ENCODE assay signal across 1 cellular context in the genomic region with DNA sequence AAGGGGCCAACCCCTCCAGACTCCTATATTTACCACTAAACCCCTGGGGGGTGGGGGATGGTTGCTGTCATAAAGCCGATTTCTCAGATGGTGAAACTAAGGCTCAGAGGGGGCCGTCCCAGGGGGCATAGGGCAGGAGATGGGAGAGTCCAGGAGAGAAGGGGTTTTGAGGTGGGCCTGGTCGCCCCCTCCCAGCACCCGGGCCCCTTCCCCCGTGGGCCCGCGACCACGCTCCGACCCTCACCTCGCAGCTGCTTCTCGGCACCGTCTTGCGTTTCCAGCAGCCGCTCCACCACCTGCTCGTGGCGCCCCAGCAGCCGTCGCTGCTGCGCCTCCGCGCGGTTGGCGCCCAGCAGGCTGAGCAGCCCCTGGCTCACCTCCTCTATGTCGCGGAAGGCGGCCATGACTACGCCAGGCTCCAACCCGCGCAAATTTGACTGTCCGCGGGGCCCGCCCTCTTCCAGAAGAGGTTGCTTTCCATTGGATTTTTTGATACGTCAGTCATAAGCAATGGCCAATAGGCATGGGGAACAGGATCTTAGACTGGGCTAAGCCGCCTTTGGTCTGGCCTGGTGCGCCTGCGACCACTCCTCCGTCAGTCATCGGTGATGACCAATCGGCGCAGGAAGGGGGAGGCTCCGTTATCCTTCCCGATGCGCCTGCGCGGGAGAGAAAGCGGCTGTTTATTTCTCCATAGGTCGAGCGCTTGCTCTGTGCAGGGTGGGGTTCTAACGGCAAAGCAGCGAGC.
TF ChIP-seq lines count a peak whose summit lies in the region.

A gene with protein sequence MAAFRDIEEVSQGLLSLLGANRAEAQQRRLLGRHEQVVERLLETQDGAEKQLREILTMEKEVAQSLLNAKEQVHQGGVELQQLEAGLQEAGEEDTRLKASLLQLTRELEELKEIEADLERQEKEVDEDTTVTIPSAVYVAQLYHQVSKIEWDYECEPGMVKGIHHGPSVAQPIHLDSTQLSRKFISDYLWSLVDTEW (minus strand): TSS at position 410 of the 748 bp plus-strand sequence. CDS start 6 bp downstream, at position 404.

TF ChIP-seq in WTC11, 78 proteins besides CTCF, POLR2A, EP300 and RAD21 (continued from another document and continues in another):
- TF ChIP-seq, protein P1, sequence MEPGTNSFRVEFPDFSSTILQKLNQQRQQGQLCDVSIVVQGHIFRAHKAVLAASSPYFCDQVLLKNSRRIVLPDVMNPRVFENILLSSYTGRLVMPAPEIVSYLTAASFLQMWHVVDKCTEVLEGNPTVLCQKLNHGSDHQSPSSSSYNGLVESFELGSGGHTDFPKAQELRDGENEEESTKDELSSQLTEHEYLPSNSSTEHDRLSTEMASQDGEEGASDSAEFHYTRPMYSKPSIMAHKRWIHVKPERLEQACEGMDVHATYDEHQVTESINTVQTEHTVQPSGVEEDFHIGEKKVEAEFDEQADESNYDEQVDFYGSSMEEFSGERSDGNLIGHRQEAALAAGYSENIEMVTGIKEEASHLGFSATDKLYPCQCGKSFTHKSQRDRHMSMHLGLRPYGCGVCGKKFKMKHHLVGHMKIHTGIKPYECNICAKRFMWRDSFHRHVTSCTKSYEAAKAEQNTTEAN (CRISPR knock-in tag; IDR thresholded peaks at IDR 0.05): peak; percentile 57; the same call in 1 of the 2 replicates
- TF ChIP-seq ELF4 (CRISPR knock-in tag; IDR thresholded peaks at IDR 0.05; ENCODE audit: low read depth) (no peak), CREM (CRISPR knock-in tag; IDR thresholded peaks at IDR 0.05) (no peak; the same call in 1 of the 2 replicates), MYBL2 (CRISPR knock-in tag; IDR thresholded peaks at IDR 0.05) (peak; percentile 96), JUN (CRISPR knock-in tag; IDR thresholded peaks at IDR 0.05) (peak; percentile 66; the same call in 1 of the 2 replicates), NFATC4 (CRISPR knock-in tag; IDR thresholded peaks at IDR 0.05) (no peak), ZNF416 (CRISPR knock-in tag; IDR thresholded peaks at IDR 0.05) (no peak), FOXP1 (CRISPR knock-in tag; IDR thresholded peaks at IDR 0.05; ENCODE audit: borderline replicate concordance) (peak; percentile 93), TP53 (CRISPR knock-in tag; IDR thresholded peaks at IDR 0.05) (no peak), NR3C1 (CRISPR knock-in tag; conservative IDR thresholded peaks at IDR 0.05; ENCODE audit: low read depth) (no peak), ATF1 (CRISPR knock-in tag; IDR thresholded peaks at IDR 0.05) (no peak)
- TF ChIP-seq, protein P2, sequence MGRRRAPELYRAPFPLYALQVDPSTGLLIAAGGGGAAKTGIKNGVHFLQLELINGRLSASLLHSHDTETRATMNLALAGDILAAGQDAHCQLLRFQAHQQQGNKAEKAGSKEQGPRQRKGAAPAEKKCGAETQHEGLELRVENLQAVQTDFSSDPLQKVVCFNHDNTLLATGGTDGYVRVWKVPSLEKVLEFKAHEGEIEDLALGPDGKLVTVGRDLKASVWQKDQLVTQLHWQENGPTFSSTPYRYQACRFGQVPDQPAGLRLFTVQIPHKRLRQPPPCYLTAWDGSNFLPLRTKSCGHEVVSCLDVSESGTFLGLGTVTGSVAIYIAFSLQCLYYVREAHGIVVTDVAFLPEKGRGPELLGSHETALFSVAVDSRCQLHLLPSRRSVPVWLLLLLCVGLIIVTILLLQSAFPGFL (CRISPR knock-in tag; IDR thresholded peaks at IDR 0.05; ENCODE audit: borderline replicate concordance): no peak
- TF ChIP-seq, protein P3, sequence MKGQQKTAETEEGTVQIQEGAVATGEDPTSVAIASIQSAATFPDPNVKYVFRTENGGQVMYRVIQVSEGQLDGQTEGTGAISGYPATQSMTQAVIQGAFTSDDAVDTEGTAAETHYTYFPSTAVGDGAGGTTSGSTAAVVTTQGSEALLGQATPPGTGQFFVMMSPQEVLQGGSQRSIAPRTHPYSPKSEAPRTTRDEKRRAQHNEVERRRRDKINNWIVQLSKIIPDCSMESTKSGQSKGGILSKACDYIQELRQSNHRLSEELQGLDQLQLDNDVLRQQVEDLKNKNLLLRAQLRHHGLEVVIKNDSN (CRISPR knock-in tag; IDR thresholded peaks at IDR 0.05): peak; percentile 31; the same call in 1 of the 2 replicates
- TF ChIP-seq, protein P4, sequence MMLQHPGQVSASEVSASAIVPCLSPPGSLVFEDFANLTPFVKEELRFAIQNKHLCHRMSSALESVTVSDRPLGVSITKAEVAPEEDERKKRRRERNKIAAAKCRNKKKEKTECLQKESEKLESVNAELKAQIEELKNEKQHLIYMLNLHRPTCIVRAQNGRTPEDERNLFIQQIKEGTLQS (CRISPR knock-in tag; conservative IDR thresholded peaks at IDR 0.05): no peak
- TF ChIP-seq, protein P5, sequence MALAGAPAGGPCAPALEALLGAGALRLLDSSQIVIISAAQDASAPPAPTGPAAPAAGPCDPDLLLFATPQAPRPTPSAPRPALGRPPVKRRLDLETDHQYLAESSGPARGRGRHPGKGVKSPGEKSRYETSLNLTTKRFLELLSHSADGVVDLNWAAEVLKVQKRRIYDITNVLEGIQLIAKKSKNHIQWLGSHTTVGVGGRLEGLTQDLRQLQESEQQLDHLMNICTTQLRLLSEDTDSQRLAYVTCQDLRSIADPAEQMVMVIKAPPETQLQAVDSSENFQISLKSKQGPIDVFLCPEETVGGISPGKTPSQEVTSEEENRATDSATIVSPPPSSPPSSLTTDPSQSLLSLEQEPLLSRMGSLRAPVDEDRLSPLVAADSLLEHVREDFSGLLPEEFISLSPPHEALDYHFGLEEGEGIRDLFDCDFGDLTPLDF (CRISPR knock-in tag; IDR thresholded peaks at IDR 0.05): peak; percentile 73; the same call in 1 of the 2 replicates
- TF ChIP-seq, protein P6, sequence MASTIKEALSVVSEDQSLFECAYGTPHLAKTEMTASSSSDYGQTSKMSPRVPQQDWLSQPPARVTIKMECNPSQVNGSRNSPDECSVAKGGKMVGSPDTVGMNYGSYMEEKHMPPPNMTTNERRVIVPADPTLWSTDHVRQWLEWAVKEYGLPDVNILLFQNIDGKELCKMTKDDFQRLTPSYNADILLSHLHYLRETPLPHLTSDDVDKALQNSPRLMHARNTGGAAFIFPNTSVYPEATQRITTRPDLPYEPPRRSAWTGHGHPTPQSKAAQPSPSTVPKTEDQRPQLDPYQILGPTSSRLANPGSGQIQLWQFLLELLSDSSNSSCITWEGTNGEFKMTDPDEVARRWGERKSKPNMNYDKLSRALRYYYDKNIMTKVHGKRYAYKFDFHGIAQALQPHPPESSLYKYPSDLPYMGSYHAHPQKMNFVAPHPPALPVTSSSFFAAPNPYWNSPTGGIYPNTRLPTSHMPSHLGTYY (CRISPR knock-in tag; IDR thresholded peaks at IDR 0.05): no peak
- TF ChIP-seq, protein P7, sequence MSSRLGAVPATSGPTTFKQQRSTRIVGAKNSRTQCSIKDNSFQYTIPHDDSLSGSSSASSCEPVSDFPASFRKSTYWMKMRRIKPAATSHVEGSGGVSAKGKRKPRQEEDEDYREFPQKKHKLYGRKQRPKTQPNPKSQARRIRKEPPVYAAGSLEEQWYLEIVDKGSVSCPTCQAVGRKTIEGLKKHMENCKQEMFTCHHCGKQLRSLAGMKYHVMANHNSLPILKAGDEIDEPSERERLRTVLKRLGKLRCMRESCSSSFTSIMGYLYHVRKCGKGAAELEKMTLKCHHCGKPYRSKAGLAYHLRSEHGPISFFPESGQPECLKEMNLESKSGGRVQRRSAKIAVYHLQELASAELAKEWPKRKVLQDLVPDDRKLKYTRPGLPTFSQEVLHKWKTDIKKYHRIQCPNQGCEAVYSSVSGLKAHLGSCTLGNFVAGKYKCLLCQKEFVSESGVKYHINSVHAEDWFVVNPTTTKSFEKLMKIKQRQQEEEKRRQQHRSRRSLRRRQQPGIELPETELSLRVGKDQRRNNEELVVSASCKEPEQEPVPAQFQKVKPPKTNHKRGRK (CRISPR knock-in tag; IDR thresholded peaks at IDR 0.05; ENCODE audit: borderline replicate concordance): no peak
- TF ChIP-seq, protein P8, sequence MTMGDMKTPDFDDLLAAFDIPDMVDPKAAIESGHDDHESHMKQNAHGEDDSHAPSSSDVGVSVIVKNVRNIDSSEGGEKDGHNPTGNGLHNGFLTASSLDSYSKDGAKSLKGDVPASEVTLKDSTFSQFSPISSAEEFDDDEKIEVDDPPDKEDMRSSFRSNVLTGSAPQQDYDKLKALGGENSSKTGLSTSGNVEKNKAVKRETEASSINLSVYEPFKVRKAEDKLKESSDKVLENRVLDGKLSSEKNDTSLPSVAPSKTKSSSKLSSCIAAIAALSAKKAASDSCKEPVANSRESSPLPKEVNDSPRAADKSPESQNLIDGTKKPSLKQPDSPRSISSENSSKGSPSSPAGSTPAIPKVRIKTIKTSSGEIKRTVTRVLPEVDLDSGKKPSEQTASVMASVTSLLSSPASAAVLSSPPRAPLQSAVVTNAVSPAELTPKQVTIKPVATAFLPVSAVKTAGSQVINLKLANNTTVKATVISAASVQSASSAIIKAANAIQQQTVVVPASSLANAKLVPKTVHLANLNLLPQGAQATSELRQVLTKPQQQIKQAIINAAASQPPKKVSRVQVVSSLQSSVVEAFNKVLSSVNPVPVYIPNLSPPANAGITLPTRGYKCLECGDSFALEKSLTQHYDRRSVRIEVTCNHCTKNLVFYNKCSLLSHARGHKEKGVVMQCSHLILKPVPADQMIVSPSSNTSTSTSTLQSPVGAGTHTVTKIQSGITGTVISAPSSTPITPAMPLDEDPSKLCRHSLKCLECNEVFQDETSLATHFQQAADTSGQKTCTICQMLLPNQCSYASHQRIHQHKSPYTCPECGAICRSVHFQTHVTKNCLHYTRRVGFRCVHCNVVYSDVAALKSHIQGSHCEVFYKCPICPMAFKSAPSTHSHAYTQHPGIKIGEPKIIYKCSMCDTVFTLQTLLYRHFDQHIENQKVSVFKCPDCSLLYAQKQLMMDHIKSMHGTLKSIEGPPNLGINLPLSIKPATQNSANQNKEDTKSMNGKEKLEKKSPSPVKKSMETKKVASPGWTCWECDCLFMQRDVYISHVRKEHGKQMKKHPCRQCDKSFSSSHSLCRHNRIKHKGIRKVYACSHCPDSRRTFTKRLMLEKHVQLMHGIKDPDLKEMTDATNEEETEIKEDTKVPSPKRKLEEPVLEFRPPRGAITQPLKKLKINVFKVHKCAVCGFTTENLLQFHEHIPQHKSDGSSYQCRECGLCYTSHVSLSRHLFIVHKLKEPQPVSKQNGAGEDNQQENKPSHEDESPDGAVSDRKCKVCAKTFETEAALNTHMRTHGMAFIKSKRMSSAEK (CRISPR knock-in tag; IDR thresholded peaks at IDR 0.05; ENCODE audit: borderline replicate concordance): no peak
- TF ChIP-seq, protein P9, sequence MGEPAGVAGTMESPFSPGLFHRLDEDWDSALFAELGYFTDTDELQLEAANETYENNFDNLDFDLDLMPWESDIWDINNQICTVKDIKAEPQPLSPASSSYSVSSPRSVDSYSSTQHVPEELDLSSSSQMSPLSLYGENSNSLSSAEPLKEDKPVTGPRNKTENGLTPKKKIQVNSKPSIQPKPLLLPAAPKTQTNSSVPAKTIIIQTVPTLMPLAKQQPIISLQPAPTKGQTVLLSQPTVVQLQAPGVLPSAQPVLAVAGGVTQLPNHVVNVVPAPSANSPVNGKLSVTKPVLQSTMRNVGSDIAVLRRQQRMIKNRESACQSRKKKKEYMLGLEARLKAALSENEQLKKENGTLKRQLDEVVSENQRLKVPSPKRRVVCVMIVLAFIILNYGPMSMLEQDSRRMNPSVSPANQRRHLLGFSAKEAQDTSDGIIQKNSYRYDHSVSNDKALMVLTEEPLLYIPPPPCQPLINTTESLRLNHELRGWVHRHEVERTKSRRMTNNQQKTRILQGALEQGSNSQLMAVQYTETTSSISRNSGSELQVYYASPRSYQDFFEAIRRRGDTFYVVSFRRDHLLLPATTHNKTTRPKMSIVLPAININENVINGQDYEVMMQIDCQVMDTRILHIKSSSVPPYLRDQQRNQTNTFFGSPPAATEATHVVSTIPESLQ (CRISPR knock-in tag; IDR thresholded peaks at IDR 0.05): no peak
- TF ChIP-seq, protein P10, sequence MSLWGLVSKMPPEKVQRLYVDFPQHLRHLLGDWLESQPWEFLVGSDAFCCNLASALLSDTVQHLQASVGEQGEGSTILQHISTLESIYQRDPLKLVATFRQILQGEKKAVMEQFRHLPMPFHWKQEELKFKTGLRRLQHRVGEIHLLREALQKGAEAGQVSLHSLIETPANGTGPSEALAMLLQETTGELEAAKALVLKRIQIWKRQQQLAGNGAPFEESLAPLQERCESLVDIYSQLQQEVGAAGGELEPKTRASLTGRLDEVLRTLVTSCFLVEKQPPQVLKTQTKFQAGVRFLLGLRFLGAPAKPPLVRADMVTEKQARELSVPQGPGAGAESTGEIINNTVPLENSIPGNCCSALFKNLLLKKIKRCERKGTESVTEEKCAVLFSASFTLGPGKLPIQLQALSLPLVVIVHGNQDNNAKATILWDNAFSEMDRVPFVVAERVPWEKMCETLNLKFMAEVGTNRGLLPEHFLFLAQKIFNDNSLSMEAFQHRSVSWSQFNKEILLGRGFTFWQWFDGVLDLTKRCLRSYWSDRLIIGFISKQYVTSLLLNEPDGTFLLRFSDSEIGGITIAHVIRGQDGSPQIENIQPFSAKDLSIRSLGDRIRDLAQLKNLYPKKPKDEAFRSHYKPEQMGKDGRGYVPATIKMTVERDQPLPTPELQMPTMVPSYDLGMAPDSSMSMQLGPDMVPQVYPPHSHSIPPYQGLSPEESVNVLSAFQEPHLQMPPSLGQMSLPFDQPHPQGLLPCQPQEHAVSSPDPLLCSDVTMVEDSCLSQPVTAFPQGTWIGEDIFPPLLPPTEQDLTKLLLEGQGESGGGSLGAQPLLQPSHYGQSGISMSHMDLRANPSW (CRISPR knock-in tag; conservative IDR thresholded peaks at IDR 0.05; ENCODE audit: low read depth): no peak
- TF ChIP-seq, protein P11, sequence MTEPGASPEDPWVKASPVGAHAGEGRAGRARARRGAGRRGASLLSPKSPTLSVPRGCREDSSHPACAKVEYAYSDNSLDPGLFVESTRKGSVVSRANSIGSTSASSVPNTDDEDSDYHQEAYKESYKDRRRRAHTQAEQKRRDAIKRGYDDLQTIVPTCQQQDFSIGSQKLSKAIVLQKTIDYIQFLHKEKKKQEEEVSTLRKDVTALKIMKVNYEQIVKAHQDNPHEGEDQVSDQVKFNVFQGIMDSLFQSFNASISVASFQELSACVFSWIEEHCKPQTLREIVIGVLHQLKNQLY (CRISPR knock-in tag; IDR thresholded peaks at IDR 0.05): no peak
- TF ChIP-seq, protein P12, sequence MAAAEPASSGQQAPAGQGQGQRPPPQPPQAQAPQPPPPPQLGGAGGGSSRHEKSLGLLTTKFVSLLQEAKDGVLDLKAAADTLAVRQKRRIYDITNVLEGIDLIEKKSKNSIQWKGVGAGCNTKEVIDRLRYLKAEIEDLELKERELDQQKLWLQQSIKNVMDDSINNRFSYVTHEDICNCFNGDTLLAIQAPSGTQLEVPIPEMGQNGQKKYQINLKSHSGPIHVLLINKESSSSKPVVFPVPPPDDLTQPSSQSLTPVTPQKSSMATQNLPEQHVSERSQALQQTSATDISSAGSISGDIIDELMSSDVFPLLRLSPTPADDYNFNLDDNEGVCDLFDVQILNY (CRISPR knock-in tag; IDR thresholded peaks at IDR 0.05): peak; percentile 83; the same call in 1 of the 2 replicates
- TF ChIP-seq, protein P13, sequence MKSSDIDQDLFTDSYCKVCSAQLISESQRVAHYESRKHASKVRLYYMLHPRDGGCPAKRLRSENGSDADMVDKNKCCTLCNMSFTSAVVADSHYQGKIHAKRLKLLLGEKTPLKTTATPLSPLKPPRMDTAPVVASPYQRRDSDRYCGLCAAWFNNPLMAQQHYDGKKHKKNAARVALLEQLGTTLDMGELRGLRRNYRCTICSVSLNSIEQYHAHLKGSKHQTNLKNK (CRISPR knock-in tag; IDR thresholded peaks at IDR 0.05): no peak
- TF ChIP-seq, protein P14, sequence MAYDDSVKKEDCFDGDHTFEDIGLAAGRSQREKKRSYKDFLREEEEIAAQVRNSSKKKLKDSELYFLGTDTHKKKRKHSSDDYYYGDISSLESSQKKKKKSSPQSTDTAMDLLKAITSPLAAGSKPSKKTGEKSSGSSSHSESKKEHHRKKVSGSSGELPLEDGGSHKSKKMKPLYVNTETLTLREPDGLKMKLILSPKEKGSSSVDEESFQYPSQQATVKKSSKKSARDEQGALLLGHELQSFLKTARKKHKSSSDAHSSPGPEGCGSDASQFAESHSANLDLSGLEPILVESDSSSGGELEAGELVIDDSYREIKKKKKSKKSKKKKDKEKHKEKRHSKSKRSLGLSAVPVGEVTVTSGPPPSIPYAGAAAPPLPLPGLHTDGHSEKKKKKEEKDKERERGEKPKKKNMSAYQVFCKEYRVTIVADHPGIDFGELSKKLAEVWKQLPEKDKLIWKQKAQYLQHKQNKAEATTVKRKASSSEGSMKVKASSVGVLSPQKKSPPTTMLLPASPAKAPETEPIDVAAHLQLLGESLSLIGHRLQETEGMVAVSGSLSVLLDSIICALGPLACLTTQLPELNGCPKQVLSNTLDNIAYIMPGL (CRISPR knock-in tag; IDR thresholded peaks at IDR 0.05): peak; percentile 44; the same call in 1 of the 2 replicates
